In the genomic region with DNA sequence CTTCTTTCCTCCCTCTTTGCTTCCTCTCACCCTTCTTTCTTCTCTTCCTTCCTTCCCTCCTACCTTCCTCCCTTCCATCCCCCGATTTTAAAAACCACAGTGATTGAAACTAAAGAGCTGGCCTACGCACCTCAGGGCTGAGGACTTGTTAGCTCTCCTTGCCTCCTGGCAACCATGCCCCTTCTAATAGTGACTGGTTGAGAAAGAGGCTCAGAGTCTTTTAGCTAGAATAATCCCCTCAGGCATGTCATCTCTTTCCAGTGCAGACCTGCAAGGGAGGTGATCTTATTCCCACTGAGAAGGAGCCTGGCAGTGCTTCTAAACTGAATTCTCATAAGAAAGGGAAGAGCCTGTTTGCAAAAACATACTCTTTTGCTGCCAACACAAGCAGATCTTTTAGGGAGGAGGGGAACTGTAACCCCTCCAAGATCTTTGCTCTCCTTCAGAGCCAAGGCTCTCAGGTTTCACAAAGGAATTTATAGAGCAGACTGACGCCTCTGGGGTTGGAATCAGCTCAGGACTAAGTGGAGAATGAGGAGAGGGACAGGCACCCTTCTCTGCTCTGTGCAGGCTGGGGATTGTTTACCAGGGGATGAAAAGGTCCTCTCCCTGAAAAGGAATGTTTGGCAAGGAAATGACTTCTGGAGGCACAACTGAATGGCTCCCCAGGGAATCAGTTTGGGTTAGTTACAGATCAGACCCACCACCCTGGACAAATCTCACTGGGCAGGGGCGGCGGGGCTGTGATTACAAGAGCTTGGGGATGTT, we compare ENCODE assay signal across 8 cellular contexts. TPM values are rescaled to one million over a fixed set of nuclear protein-coding genes. Genes with fewer than 3 reads are reported as not detected.
DNase-seq lines count a peak whose midpoint lies in the region; ATAC-seq, FAIRE-seq and TF ChIP-seq lines count a peak whose summit lies in the region.

No MANE protein-coding gene starts in this region.

- H3K4me2 ChIP-seq in hepatocyte: peak overlapping the region; percentile 30

- H3K27ac ChIP-seq in hepatocyte: peak overlapping the region; percentile 90
- peak overlapping the region in 7 of 8 donors; percentile 59 to 78 (median 72) for H3K27ac ChIP-seq in spleen

- H3K4me3 ChIP-seq in HAP-1: no peak overlapping the region
- no peak overlapping the region for H3K4me3 ChIP-seq in hepatocyte
- no peak overlapping the region for H3K4me3 ChIP-seq in spleen

- H3K4me3 Mint-ChIP-seq in WTC11: peak overlapping the region; percentile 46

- H3K9me3 Mint-ChIP-seq in WTC11: no peaks in the 10 kb centered on the region

- FAIRE-seq in frontal cortex (lab: Jason Lieb, UNC): no peak

- TF ChIP-seq CTCF in WTC11 (IDR thresholded peaks at IDR 0.05) (no peak), hepatocyte (IDR thresholded peaks at IDR 0.05; ENCODE audit: poor library complexity) (no peak), spleen (IDR thresholded peaks at IDR 0.05 in 8 of 11, conservative IDR thresholded peaks at IDR 0.05 in 3 of 11) (no peak)

- no peaks in the 10 kb centered on the region for H4K20me1 ChIP-seq in hepatocyte (ENCODE audit: insufficient read depth, poor library complexity, severe bottlenecking)

- H3K36me3 Mint-ChIP-seq in WTC11: no peaks in the 10 kb centered on the region

- peaks cover 36% of the 10 kb centered on the region for H3K4me1 Mint-ChIP-seq in WTC11

- DNase-seq in HAP-1 (ENCODE audit: low spot score in 2 of 2) (peak; percentile 86 to 96), WTC11 (ENCODE audit: low spot score) (no peak), hepatocyte (ENCODE audit: low spot score) (peak; percentile 57), spleen (no peak), NCI-H1092 (lab: John Stamatoyannopoulos, UW) (no peak), DMS153 (lab: John Stamatoyannopoulos, UW) (no peak), SKM-1 (lab: John Stamatoyannopoulos, UW; ENCODE audit: unreplicated experiment) (no peak), frontal cortex (ENCODE audit: low spot score in 2 of 2) (no peak)

- H3K27me3 ChIP-seq in HAP-1 (ENCODE audit: low read depth) (no peaks in the 10 kb centered on the region), hepatocyte (no peaks in the 10 kb centered on the region), spleen (replicated peaks in 1 of 7) (no peaks in the 10 kb centered on the region)

- intact Hi-C loops in spleen (cut with DNase I; ENCODE audit: low total_unique reads): no loop called here

- POLR2A ChIA-PET in WTC11 (lab: Charles Lee): interaction anchor here (1.0 to 1.1 kb wide), 2 partner anchors 9 to 12 kb away, joined by 3 to 4 read pairs; a partner anchor contains a TSS

- peaks cover 100% of the 10 kb centered on the region for H3K27me3 Mint-ChIP-seq in WTC11 (ENCODE audit: low read depth)

- no peaks in the 10 kb centered on the region for H3K9me2 ChIP-seq in hepatocyte (replicated peaks; ENCODE audit: insufficient read depth)

- WGBS in hepatocyte (ENCODE audit: low lambda C conversion rate, missing lambda C conversion rate): 11% methylated on average over 5 of the region's 5 CpGs
- 43 to 70% (median 58%) methylated on average over 5 of the region's 5 CpGs for WGBS in spleen, 5 donors

- CTCF ChIA-PET in WTC11 (lab: Charles Lee): interaction anchor here (0.5 to 2.3 kb wide), 5 partner anchors 10 to 368 kb away, joined by 3 to 16 read pairs (median 4); a partner anchor contains a TSS

- H3K9me3 ChIP-seq in HAP-1 (no peaks in the 10 kb centered on the region), hepatocyte (ENCODE audit: low read depth) (no peaks in the 10 kb centered on the region), spleen (no peaks in the 10 kb centered on the region)

- peaks cover 44% of the 10 kb centered on the region for H3K4me1 ChIP-seq in HAP-1
- peaks cover 30% of the 10 kb centered on the region for H3K4me1 ChIP-seq in hepatocyte (ENCODE audit: insufficient read depth)
- H3K4me1 ChIP-seq in spleen: peaks cover 0 to 27% (median 9%) of the 10 kb centered on the region in 6 donors

- H2AFZ ChIP-seq in hepatocyte: no peak overlapping the region

- no peak for TF ChIP-seq POLR2A in spleen (IDR thresholded peaks at IDR 0.05)

- H3K36me3 ChIP-seq in HAP-1 (replicated peaks) (no peaks in the 10 kb centered on the region), hepatocyte (replicated peaks; ENCODE audit: insufficient read depth, low read depth) (no peaks in the 10 kb centered on the region), spleen (no peaks in the 10 kb centered on the region)

- ATAC-seq in WTC11: peak; percentile 79

- in situ Hi-C loops in HAP-1 (cut with MboI; ENCODE audit: low sequenced_read_pairs): no loop called here

- no peaks in the 10 kb centered on the region for H3K79me2 ChIP-seq in hepatocyte

- no peak overlapping the region; the same call in 1 of the 2 replicates for H3K27ac Mint-ChIP-seq in WTC11

TF ChIP-seq in WTC11, 78 proteins besides CTCF, POLR2A, EP300 and RAD21:
- TF ChIP-seq, protein P1, sequence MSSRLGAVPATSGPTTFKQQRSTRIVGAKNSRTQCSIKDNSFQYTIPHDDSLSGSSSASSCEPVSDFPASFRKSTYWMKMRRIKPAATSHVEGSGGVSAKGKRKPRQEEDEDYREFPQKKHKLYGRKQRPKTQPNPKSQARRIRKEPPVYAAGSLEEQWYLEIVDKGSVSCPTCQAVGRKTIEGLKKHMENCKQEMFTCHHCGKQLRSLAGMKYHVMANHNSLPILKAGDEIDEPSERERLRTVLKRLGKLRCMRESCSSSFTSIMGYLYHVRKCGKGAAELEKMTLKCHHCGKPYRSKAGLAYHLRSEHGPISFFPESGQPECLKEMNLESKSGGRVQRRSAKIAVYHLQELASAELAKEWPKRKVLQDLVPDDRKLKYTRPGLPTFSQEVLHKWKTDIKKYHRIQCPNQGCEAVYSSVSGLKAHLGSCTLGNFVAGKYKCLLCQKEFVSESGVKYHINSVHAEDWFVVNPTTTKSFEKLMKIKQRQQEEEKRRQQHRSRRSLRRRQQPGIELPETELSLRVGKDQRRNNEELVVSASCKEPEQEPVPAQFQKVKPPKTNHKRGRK (CRISPR knock-in tag; IDR thresholded peaks at IDR 0.05; ENCODE audit: borderline replicate concordance): peak; percentile 35
- TF ChIP-seq FOXJ3 (CRISPR knock-in tag; IDR thresholded peaks at IDR 0.05; ENCODE audit: borderline replicate concordance): no peak
- TF ChIP-seq TP53 (CRISPR knock-in tag; IDR thresholded peaks at IDR 0.05): no peak
- TF ChIP-seq, protein P2, sequence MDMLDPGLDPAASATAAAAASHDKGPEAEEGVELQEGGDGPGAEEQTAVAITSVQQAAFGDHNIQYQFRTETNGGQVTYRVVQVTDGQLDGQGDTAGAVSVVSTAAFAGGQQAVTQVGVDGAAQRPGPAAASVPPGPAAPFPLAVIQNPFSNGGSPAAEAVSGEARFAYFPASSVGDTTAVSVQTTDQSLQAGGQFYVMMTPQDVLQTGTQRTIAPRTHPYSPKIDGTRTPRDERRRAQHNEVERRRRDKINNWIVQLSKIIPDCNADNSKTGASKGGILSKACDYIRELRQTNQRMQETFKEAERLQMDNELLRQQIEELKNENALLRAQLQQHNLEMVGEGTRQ (CRISPR knock-in tag; IDR thresholded peaks at IDR 0.05): no peak

RNA-seq across cellular contexts. Expression of a gene that starts 9.4 kb away (rescaled TPM):
- total RNA-seq in WTC11 (2021) (not detected in 3 replicates), hepatocyte (99.9 and 105 TPM in 2 replicates), spleen (under 1 TPM in 3 of 7 donors, not detected in 4; 0.13 to 0.83 (median 0.32) TPM), frontal cortex (not detected)
- polyA plus RNA-seq in hepatocyte (43.4 and 49.5 TPM in 2 replicates), spleen (1 to 10 TPM in 2 of 3 donors, under 1 TPM in 1; 0.83 to 1.6 (median 1.2) TPM)

RNA-seq across cellular contexts. Expression of a gene that starts 58.5 kb away (rescaled TPM):
- total RNA-seq in WTC11 (2021) (50.3 to 56.4 TPM (median 53.0 TPM) in 3 replicates), hepatocyte (33.1 and 33.4 TPM in 2 replicates), spleen (10 to 100 TPM; 23.7 to 34.0 (median 29.4) TPM), frontal cortex (94.6 TPM)
- polyA plus RNA-seq in hepatocyte (28.4 and 38.6 TPM in 2 replicates), spleen (10 to 100 TPM; 34.1 to 44.9 (median 36.2) TPM)

Comparison
In these comparisons a context has a peak if more than half of its experiments do, and no peak if none do; other contexts are left out.
1. DNase-seq: peak in HAP-1 (2 of 2) and hepatocyte (single experiment); none in WTC11 (single experiment), spleen (single experiment), NCI-H1092 (single experiment), DMS153 (single experiment), SKM-1 (single experiment) and frontal cortex (0 of 2).
2. RNA of a gene that starts 9.4 kb away (total RNA-seq): 99.9 to 105 TPM in hepatocyte; 0.13 to 0.83 TPM in spleen, not detected in WTC11 and not detected in frontal cortex (single experiment); every median in the first group is over 10 times any median in the second.